ENCODE assay signal across 8 cellular contexts in the genomic region with DNA sequence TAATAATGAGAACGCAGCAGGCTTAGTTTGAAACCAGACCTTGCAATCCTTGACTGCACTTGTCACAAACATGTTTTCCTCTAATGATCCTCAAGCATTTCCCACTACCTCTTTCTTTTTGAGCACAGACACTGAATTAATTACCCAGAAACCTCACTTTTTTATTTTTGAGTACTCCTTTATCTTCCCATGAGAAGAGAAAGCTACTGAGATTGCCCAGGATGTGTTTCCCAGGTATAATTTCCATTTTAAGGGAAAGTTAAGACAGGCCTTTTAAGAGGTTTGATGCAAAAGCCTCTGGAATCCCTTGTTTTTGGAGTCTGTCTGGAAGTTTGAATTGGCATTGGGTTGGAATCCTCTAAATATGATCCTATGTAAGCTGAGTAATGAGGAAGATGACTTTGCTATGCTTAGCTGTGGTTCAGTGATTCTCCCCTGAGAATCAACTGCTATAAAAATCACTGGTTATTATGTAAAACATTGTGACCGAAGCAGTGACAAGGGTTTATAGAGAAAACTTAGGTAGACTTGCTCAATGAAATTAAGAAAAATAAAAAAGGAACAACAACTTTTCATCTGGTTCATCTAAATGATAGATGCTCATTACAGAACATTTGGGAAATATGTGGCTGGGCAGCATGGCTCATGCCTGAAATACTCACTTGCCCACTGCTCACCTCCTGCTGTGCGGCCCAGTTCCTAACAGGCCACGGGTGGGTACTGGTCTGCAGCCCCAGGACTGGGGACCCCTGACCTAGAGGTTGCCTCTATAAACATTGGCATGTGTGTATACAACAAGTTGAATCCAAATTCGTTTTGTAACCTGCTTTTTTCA. TPM values are rescaled to one million over a fixed set of nuclear protein-coding genes. Genes with fewer than 3 reads are reported as not detected.
A peak's percentile ranks its signal among the peaks of the same experiment; 100 is the strongest.
DNase-seq lines count a peak whose midpoint lies in the region; ATAC-seq, FAIRE-seq and TF ChIP-seq lines count a peak whose summit lies in the region.

No MANE protein-coding gene starts in this region.

- no peaks in the 10 kb centered on the region for H3K36me3 ChIP-seq in mucosa of descending colon (ENCODE audit: low read depth)

- H3K9me3 ChIP-seq in mucosa of descending colon: no peaks in the 10 kb centered on the region

- TF ChIP-seq CTCF in mucosa of descending colon (IDR thresholded peaks at IDR 0.05): no peak

- peak; percentile 86 for FAIRE-seq in GM12892 (lab: Jason Lieb, UNC)

- H3K4me1 ChIP-seq in mucosa of descending colon (ENCODE audit: low read depth): peaks cover under 1% of the 10 kb centered on the region

- no peak for TF ChIP-seq POLR2A in GM12892 (IDR thresholded peaks at IDR 0.05; ENCODE audit: low read depth, low read length)

- DNase-seq in GM12892 (ENCODE audit: insufficient read length) (no peak), NOMO-1 treated with dmso at 0.1 percent for 144 hours (lab: John Stamatoyannopoulos, UW; ENCODE audit: unreplicated experiment) (peak; percentile 42), mucosa of descending colon (no peak), NCI-H345 (lab: John Stamatoyannopoulos, UW) (no peak), NCI-H2081 (lab: John Stamatoyannopoulos, UW) (no peak), SHP77 (lab: John Stamatoyannopoulos, UW) (no peak), T-helper 2 cell (no peak)

- ATAC-seq in GM21576 (IDR thresholded peaks at IDR 0.05; ENCODE audit: unreplicated experiment) (peak; percentile 45), mucosa of descending colon (peak; percentile 41)

- intact Hi-C loops in mucosa of descending colon (cut with DNase I, micrococcal nuclease): no loop called here

- H3K4me3 ChIP-seq in mucosa of descending colon: no peak overlapping the region

RNA-seq across cellular contexts. Expression of a gene that starts 10.8 kb away (rescaled TPM):
- polyA plus RNA-seq in GM12892 (2012; ENCODE audit: missing spikeins): 93.6 TPM
- 1 to 10 TPM; 1.9 to 5.8 (median 2.8) TPM for total RNA-seq in mucosa of descending colon
